9 cellular contexts compared by ENCODE assay signal in the genomic region with DNA sequence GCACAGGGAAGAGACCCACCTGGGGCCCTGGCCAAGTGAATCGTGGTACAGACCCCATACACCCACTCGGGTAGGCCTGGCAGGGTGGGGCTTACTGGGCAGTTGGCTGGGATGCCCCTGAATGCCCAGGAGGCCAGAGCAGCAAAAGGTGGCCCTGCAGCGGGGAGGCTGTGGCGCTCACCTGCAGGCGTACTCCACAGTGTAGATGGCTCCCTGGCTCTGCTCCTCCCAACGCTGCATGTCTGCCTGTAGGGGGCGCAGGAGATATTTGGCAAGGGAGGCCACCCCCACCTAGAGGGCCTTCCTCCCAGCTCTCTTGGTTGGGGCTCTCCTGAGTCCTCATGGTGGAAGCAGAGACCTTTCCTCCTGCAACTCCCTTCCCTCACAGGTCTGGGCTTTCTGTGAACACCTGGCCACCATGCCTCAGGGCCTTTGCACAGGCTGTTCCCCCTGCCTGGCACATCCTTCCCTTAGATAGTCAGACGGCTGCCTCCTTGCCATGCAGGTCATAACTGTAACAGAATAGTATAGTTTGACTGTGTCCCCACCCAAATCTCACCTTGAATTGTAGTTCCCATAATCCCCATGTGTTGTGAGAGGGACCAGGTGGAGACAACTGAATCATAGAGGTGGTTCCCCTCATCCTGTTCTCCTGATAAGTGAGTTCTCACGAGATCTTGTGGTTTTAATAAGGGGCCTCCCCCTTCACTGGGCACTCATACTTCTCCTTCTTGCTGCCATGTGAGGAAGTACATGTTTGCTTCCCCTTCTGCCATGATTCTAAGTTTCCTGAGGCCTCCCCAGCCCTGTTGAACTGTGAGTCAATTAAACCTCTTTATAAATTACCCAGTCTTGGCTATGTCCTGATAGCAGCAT. TPM values are rescaled to one million over a fixed set of nuclear protein-coding genes. Genes with fewer than 3 reads are reported as not detected.
DNase-seq lines count a peak whose midpoint lies in the region; ATAC-seq and TF ChIP-seq lines count a peak whose summit lies in the region.
"Had no signal": no experiment of that assay in that cellular context is flagged by ENCODE, and none has a peak within 500 bp of the region (broad histone marks: within the 10 kb centered on the region; RNA-seq: fewer than 3 reads in every experiment).

No MANE protein-coding gene starts in this region.

- no peaks in the 10 kb centered on the region for H3K9me3 ChIP-seq in uterus

- no peaks in the 10 kb centered on the region for H3K27me3 Mint-ChIP-seq in dendritic cell treated with granulocyte-macrophage colony-stimulating factor and Interleukin-4, amounts not matched to agents 40 ng/mL and 50 ng/mL, for 4 days
- H3K27me3 Mint-ChIP-seq in natural killer cell treated with Interleukin-12 subunit alpha and Interleukin-12 subunit beta and Interleukin-15 and Interleukin-18, amount 100 ng/mL, for 72 hours: no peaks in the 10 kb centered on the region

- H3K4me3 Mint-ChIP-seq in dendritic cell treated with granulocyte-macrophage colony-stimulating factor and Interleukin-4, amounts not matched to agents 40 ng/mL and 50 ng/mL, for 4 days: no peak overlapping the region
- H3K4me3 Mint-ChIP-seq in natural killer cell treated with Interleukin-12 subunit alpha and Interleukin-12 subunit beta and Interleukin-15 and Interleukin-18, amount 100 ng/mL, for 72 hours: no peak overlapping the region

- DNase-seq in NCI-H146 (lab: John Stamatoyannopoulos, UW): peak; percentile 69
- peak; percentile 38 for DNase-seq in activated CD4-positive, alpha-beta T cell treated with anti-CD3 and anti-CD28 coated beads for 1 hour
- peak; percentile 83 for DNase-seq in natural killer cell treated with Interleukin-12 subunit alpha and Interleukin-12 subunit beta and Interleukin-15 and Interleukin-18, amount 100 ng/mL, for 72 hours (ENCODE audit: low spot score)
- no peak for DNase-seq in uterus

- no peak for TF ChIP-seq POLR2A in uterus (IDR thresholded peaks at IDR 0.05)

- H3K4me1 ChIP-seq in uterus: peaks cover 0 to 17% of the 10 kb centered on the region in 2 donors

- peaks cover 17% of the 10 kb centered on the region for H3K9me3 Mint-ChIP-seq in dendritic cell treated with granulocyte-macrophage colony-stimulating factor and Interleukin-4, amounts not matched to agents 40 ng/mL and 50 ng/mL, for 4 days
- H3K9me3 Mint-ChIP-seq in natural killer cell treated with Interleukin-12 subunit alpha and Interleukin-12 subunit beta and Interleukin-15 and Interleukin-18, amount 100 ng/mL, for 72 hours: no peaks in the 10 kb centered on the region

- TF ChIP-seq CTCF in GM12872 (IDR thresholded peaks at IDR 0.05; ENCODE audit: insufficient read depth, low read depth, low read length) (peak; percentile 81), uterus (IDR thresholded peaks at IDR 0.05) (peak in 3 of 4 experiments; percentile 20 to 27 (median 25))

- H3K27me3 ChIP-seq in uterus: no peaks in the 10 kb centered on the region

- no peaks in the 10 kb centered on the region for H3K36me3 ChIP-seq in uterus

- H3K27ac Mint-ChIP-seq in dendritic cell treated with granulocyte-macrophage colony-stimulating factor and Interleukin-4, amounts not matched to agents 40 ng/mL and 50 ng/mL, for 4 days: peak overlapping the region; percentile 46
- no peak overlapping the region for H3K27ac Mint-ChIP-seq in natural killer cell treated with Interleukin-12 subunit alpha and Interleukin-12 subunit beta and Interleukin-15 and Interleukin-18, amount 100 ng/mL, for 72 hours

- intact Hi-C loops in dendritic cell treated with granulocyte-macrophage colony-stimulating factor and Interleukin-4, amounts not matched to agents 40 ng/mL and 50 ng/mL, for 4 days (cut with micrococcal nuclease): no loop called here
- intact Hi-C loops in uterus (cut with DNase I; ENCODE audit: low total_unique reads): no loop called here

- H3K4me3 ChIP-seq in uterus: no peak overlapping the region

- no peak overlapping the region for H3K27ac ChIP-seq in uterus

- peak; percentile 80 to 82 for ATAC-seq in natural killer cell treated with Interleukin-12 subunit alpha and Interleukin-12 subunit beta and Interleukin-15 and Interleukin-18, amount 100 ng/mL, for 72 hours
- ATAC-seq in HG03342 (IDR thresholded peaks at IDR 0.05; ENCODE audit: unreplicated experiment): no peak
- no peak for ATAC-seq in GM21825 (IDR thresholded peaks at IDR 0.05; ENCODE audit: unreplicated experiment)

- H3K4me1 Mint-ChIP-seq in dendritic cell treated with granulocyte-macrophage colony-stimulating factor and Interleukin-4, amounts not matched to agents 40 ng/mL and 50 ng/mL, for 4 days (ENCODE audit: low read depth): peaks cover 44% of the 10 kb centered on the region
- H3K4me1 Mint-ChIP-seq in natural killer cell treated with Interleukin-12 subunit alpha and Interleukin-12 subunit beta and Interleukin-15 and Interleukin-18, amount 100 ng/mL, for 72 hours (ENCODE audit: low read depth in 2 of 2): peaks cover 26 to 30% of the 10 kb centered on the region in 2 donors

- H3K36me3 Mint-ChIP-seq in dendritic cell treated with granulocyte-macrophage colony-stimulating factor and Interleukin-4, amounts not matched to agents 40 ng/mL and 50 ng/mL, for 4 days (ENCODE audit: low read depth): peaks cover 88% of the 10 kb centered on the region
- peaks cover 9% of the 10 kb centered on the region for H3K36me3 Mint-ChIP-seq in natural killer cell treated with Interleukin-12 subunit alpha and Interleukin-12 subunit beta and Interleukin-15 and Interleukin-18, amount 100 ng/mL, for 72 hours

RNA-seq across cellular contexts. Expression of gene BORCS8, which starts 5.9 kb away (rescaled TPM):
- total RNA-seq in natural killer cell treated with Interleukin-12 subunit alpha and Interleukin-12 subunit beta and Interleukin-15 and Interleukin-18, amount 100 ng/mL, for 72 hours: 10 to 100 TPM; 47.2 to 64.5 TPM
- 10 to 100 TPM in 1 of 4 donors, 1 to 10 TPM in 1, under 1 TPM in 1, not detected in 1; 0.26 to 28.4 (median 4.0) TPM for total RNA-seq in uterus

RNA-seq across cellular contexts. Expression of gene RFXANK, which starts 6.0 kb away (rescaled TPM):
- 100 to 1,000 TPM in 1 of 2 donors, 10 to 100 TPM in 1; 45.2 to 107 TPM for total RNA-seq in natural killer cell treated with Interleukin-12 subunit alpha and Interleukin-12 subunit beta and Interleukin-15 and Interleukin-18, amount 100 ng/mL, for 72 hours
- total RNA-seq in uterus: 10 to 100 TPM; 24.4 to 60.2 (median 53.8) TPM

RNA-seq across cellular contexts. Expression of gene MEF2B, which starts 16.0 kb away (rescaled TPM):
- 1 to 10 TPM; 2.4 to 5.9 TPM for total RNA-seq in natural killer cell treated with Interleukin-12 subunit alpha and Interleukin-12 subunit beta and Interleukin-15 and Interleukin-18, amount 100 ng/mL, for 72 hours
- 1 to 10 TPM in 1 of 4 donors, under 1 TPM in 1, not detected in 2; 0.55 to 2.0 TPM for total RNA-seq in uterus
- total RNA-seq: glomerular endothelial cell had no signal

RNA-seq across cellular contexts. Expression of gene NR2C2AP, which starts 17.1 kb away (rescaled TPM):
- total RNA-seq in natural killer cell treated with Interleukin-12 subunit alpha and Interleukin-12 subunit beta and Interleukin-15 and Interleukin-18, amount 100 ng/mL, for 72 hours: 10 to 100 TPM; 34.0 to 71.0 TPM
- 10 to 100 TPM in 2 of 4 donors, 1 to 10 TPM in 1, under 1 TPM in 1; 0.77 to 16.0 (median 8.5) TPM for total RNA-seq in uterus

RNA-seq across cellular contexts. Expression of gene NCAN, which starts 25.7 kb away (rescaled TPM):
- not detected for total RNA-seq in natural killer cell treated with Interleukin-12 subunit alpha and Interleukin-12 subunit beta and Interleukin-15 and Interleukin-18, amount 100 ng/mL, for 72 hours
- under 1 TPM in 1 of 4 donors, not detected in 3; 0.21 TPM for total RNA-seq in uterus
- total RNA-seq: glomerular endothelial cell had no signal

Comparison
In these comparisons a context has a peak if more than half of its experiments do, and no peak if none do; other contexts are left out.
1. DNase-seq: peak in NCI-H146 (single experiment), activated CD4-positive, alpha-beta T cell treated with anti-CD3 and anti-CD28 coated beads for 1 hour (single experiment) and natural killer cell treated with Interleukin-12 subunit alpha and Interleukin-12 subunit beta and Interleukin-15 and Interleukin-18, amount 100 ng/mL, for 72 hours (single experiment); none in uterus (0 of 2).
2. ATAC-seq: peak in natural killer cell treated with Interleukin-12 subunit alpha and Interleukin-12 subunit beta and Interleukin-15 and Interleukin-18, amount 100 ng/mL, for 72 hours (2 of 2); none in HG03342 (single experiment) and GM21825 (single experiment).